In the genomic region with DNA sequence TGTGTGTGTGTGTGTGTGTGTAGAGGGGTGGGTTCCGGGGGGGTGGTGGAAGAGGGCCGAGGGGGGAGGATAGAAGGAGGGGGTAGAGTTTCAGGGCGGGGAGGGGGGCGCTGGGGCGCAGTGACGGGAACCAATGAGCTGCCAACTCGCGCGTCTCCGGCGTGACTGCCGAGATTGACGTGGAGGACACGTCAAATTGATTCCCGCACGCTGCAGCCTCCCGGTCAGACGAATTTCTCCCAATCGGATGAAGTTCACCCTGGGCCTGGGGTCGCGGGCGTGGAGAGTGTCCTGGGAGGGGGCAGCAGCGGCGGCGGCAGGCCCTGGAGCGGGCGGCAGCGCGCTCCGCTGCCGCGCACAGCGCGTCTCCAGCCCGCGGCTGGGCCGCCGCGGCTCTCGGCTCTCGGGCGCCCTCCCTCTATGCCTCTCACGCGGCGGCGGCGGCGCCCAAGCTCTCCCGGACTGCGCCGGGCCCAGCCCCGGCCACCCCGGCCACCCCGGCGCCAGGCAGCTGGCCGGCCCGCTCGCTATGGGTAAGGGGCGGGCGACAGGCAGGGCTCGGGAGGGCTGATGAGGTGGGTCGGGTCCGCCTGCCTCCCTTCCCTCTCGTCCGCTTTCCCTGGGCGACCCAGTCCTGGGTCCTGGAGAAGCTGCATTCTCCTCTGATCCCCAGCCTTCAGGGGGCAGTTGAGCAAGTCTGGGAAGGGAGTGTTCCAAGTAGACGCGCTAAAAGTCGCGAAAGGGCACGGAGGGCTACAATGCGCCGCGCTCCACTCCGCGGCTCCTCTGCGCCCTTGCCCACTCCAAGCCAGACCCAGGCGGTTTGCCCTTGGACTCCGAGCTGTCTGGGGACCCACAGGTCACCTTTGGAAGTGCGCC, we compare ENCODE assay signal across 10 cellular contexts. TPM values are rescaled to one million over a fixed set of nuclear protein-coding genes. Genes with fewer than 3 reads are reported as not detected.
DNase-seq lines count a peak whose midpoint lies in the region; FAIRE-seq and TF ChIP-seq lines count a peak whose summit lies in the region.
"Had no signal": no experiment of that assay in that cellular context is flagged by ENCODE, and none has a peak within 500 bp of the region (broad histone marks: within the 10 kb centered on the region; RNA-seq: fewer than 3 reads in every experiment).

TSS of gene PAX1 (plus strand) at position 199 of the 879 bp plus-strand sequence. CDS start at position 248, 49 bp downstream.

- H3K36me3 ChIP-seq in ES-I3 (ENCODE audit: insufficient read depth, low read length) (no peaks in the 10 kb centered on the region), KMS-11 (ENCODE audit: insufficient read depth) (no peaks in the 10 kb centered on the region), esophagus (ENCODE audit: control insufficient read depth in 2 of 2, insufficient read depth in 2 of 2, low read length in 1 of 2) (no peaks in the 10 kb centered on the region), osteoblast (ENCODE audit: insufficient read depth, low read length) (no peaks in the 10 kb centered on the region), small intestine (ENCODE audit: control insufficient read depth in 2 of 2, insufficient read depth in 2 of 2, low read length in 2 of 2) (no peaks in the 10 kb centered on the region)

- no peak within 1 kb of the TSS for H3K4me3 ChIP-seq in KMS-11 (IDR thresholded peaks at IDR 0.05; ENCODE audit: insufficient read depth, low read depth, low read length)
- peak within 1 kb of the TSS; percentile 24 to 40 for H3K4me3 ChIP-seq in esophagus (ENCODE audit: low read depth in 1 of 2, low read length in 2 of 2)
- no peak within 1 kb of the TSS for H3K4me3 ChIP-seq in osteoblast (ENCODE audit: insufficient read depth, low read length)
- H3K4me3 ChIP-seq in small intestine (ENCODE audit: low read depth in 1 of 2, low read length in 2 of 2): peak within 1 kb of the TSS in 1 of 2 donors; percentile 6

- 2 to 4% methylated on average over 41 to 80 of the region's 80 CpGs for WGBS in esophagus, 2 donors
- 2 to 5% (median 3%) methylated on average over 51 to 80 of the region's 80 CpGs for WGBS in small intestine, 3 donors

- H3K27ac ChIP-seq in KMS-11 (no peak within 1 kb of the TSS), esophagus (ENCODE audit: low read depth in 2 of 2, low read length in 1 of 2) (no peak within 1 kb of the TSS), osteoblast (ENCODE audit: low read depth, low read length) (no peak within 1 kb of the TSS), small intestine (ENCODE audit: low read depth in 1 of 2, low read length in 1 of 2) (no peak within 1 kb of the TSS)

- peak within 1 kb of the TSS; percentile 32; the same call in 1 of the 2 replicates for H3K9ac ChIP-seq in ES-I3 (ENCODE audit: low read depth, low read length)
- H3K9ac ChIP-seq in KMS-11: no peak within 1 kb of the TSS

- H4K20me1 ChIP-seq in KMS-11 (ENCODE audit: insufficient read depth): no peaks in the 10 kb centered on the region
- no peaks in the 10 kb centered on the region for H4K20me1 ChIP-seq in osteoblast (ENCODE audit: insufficient read depth, low read length)

- H3K4me1 ChIP-seq in ES-I3 (ENCODE audit: insufficient read depth, low read length) (peaks cover 16% of the 10 kb centered on the region), KMS-11 (ENCODE audit: low read depth, poor library complexity, severe bottlenecking) (no peaks in the 10 kb centered on the region), esophagus (ENCODE audit: control insufficient read depth in 2 of 2, insufficient read depth in 2 of 2, low read length in 1 of 2) (peaks cover 0 to 4% of the 10 kb centered on the region in 2 donors), osteoblast (ENCODE audit: insufficient read depth, low read length) (no peaks in the 10 kb centered on the region), small intestine (ENCODE audit: control insufficient read depth in 2 of 2, insufficient read depth in 1 of 2, low read depth in 1 of 2, low read length in 1 of 2) (no peaks in the 10 kb centered on the region)

- H3K79me2 ChIP-seq in KMS-11 (ENCODE audit: insufficient read depth, low read depth) (no peaks in the 10 kb centered on the region), osteoblast (ENCODE audit: insufficient read depth, low read length) (no peaks in the 10 kb centered on the region)

- no peak for TF ChIP-seq CTCF in KMS-11 (conservative IDR thresholded peaks at IDR 0.05; ENCODE audit: low read depth, low read length)
- TF ChIP-seq CTCF in osteoblast (IDR thresholded peaks at IDR 0.05; ENCODE audit: extremely low read depth, low read depth, low read length): no peak

- H3K27me3 ChIP-seq in KMS-11 (ENCODE audit: insufficient read depth, low read depth): no peaks in the 10 kb centered on the region
- peaks cover 29 to 34% of the 10 kb centered on the region in 2 donors for H3K27me3 ChIP-seq in esophagus (ENCODE audit: control insufficient read depth in 1 of 2, insufficient read depth in 2 of 2, low read length in 2 of 2)
- peaks cover 54% of the 10 kb centered on the region for H3K27me3 ChIP-seq in osteoblast (ENCODE audit: insufficient read depth, low read length)
- H3K27me3 ChIP-seq in small intestine (ENCODE audit: control insufficient read depth in 2 of 2, insufficient read depth in 2 of 2, low read length in 2 of 2): peaks cover 30 to 67% of the 10 kb centered on the region in 2 donors

- FAIRE-seq in small intestine (lab: Jason Lieb, UNC): no peak

- H2AFZ ChIP-seq in KMS-11 (ENCODE audit: low read depth): peak within 1 kb of the TSS; percentile 47
- H2AFZ ChIP-seq in osteoblast (ENCODE audit: low read length): no peak within 1 kb of the TSS

- H3K9me3 ChIP-seq in ES-I3 (ENCODE audit: control insufficient read depth, insufficient read depth, low read length) (no peaks in the 10 kb centered on the region), esophagus (ENCODE audit: control insufficient read depth in 2 of 2, insufficient read depth in 1 of 2, low read depth in 1 of 2, low read length in 1 of 2) (peaks cover 0 to 4% of the 10 kb centered on the region in 2 donors), osteoblast (ENCODE audit: low read depth, low read length) (no peaks in the 10 kb centered on the region), small intestine (ENCODE audit: control insufficient read depth, low read depth) (no peaks in the 10 kb centered on the region)

- DNase-seq in osteoblast (ENCODE audit: insufficient read length, low spot score, missing footprints) (peak; percentile 86), CD1c-positive myeloid dendritic cell (ENCODE audit: extremely low spot score) (no peak), NCI-H187 (lab: John Stamatoyannopoulos, UW) (no peak), small intestine (no peak)
- no peak for DNase-seq in stimulated activated CD4-positive, alpha-beta T cell treated with anti-CD3 and anti-CD28 coated beads, Interleukin-2, amount 100 ng/mL, for 24 hours
- DNase-seq: stimulated activated CD4-positive, alpha-beta T cell treated with anti-CD3 and anti-CD28 coated beads, Interleukin-4, amount 100 ng/mL, for 4 hours had no signal

- H3K4me2 ChIP-seq in KMS-11: peak within 1 kb of the TSS; percentile 39; the same call in 1 of the 2 replicates
- no peak within 1 kb of the TSS for H3K4me2 ChIP-seq in osteoblast (ENCODE audit: insufficient read depth, low read length)

RNA-seq across cellular contexts. Expression of gene PAX1, which starts in this region (rescaled TPM):
- polyA plus RNA-seq in esophagus (under 1 TPM; 0.12 to 0.14 TPM), small intestine (not detected)
- total RNA-seq in osteoblast: under 0.01 TPM in 1 of 2 replicates, not detected in the other
- total RNA-seq: temporal lobe had no signal

Comparison
In these comparisons a context has a peak if more than half of its experiments do, and no peak if none do; other contexts are left out.
1. Peak in DNase-seq in osteoblast; RNA of the gene not detected or under 1 TPM.
2. H3K4me3 ChIP-seq: peak in esophagus (2 of 2); none in KMS-11 (single experiment) and osteoblast (single experiment).